ENCODE assay signal across 9 cellular contexts in genomic region chr2:16625759-16626158, GRCh38. TPM values are rescaled to one million over a fixed set of nuclear protein-coding genes. Genes with fewer than 3 reads are reported as not detected.
A peak's percentile ranks its signal among the peaks of the same experiment; 100 is the strongest.
DNase-seq lines count a peak whose midpoint lies in the region; ATAC-seq and FAIRE-seq lines count a peak whose summit lies in the region.
"Had no signal": no experiment of that assay in that cellular context is flagged by ENCODE, and none has a peak within 500 bp of the region (broad histone marks: within the 10 kb centered on the region; RNA-seq: fewer than 3 reads in every experiment).

No MANE protein-coding gene starts in this region.

- H3K9ac ChIP-seq in trophoblast cell (ENCODE audit: low read length): no peak overlapping the region

- no peak overlapping the region for H3K27ac ChIP-seq in trophoblast cell (ENCODE audit: low read depth, low read length)
- no peak overlapping the region for H3K27ac ChIP-seq in effector memory CD4-positive, alpha-beta T cell (ENCODE audit: insufficient read depth, low read length, poor library complexity, severe bottlenecking)

- peak overlapping the region; percentile 28 for H3K18ac ChIP-seq in trophoblast cell (ENCODE audit: low read length)

- H2AFZ ChIP-seq in trophoblast cell (ENCODE audit: insufficient read depth, low read length, poor library complexity): no peak overlapping the region

- H3K4ac ChIP-seq in trophoblast cell (ENCODE audit: low read depth, low read length): no peak overlapping the region

- H3K79me1 ChIP-seq in trophoblast cell (ENCODE audit: low read length): peaks cover 21% of the 10 kb centered on the region

- no peak overlapping the region for H3K14ac ChIP-seq in trophoblast cell (ENCODE audit: low read length)

- WGBS in trophoblast cell (ENCODE audit: extremely low coverage, insufficient coverage, insufficient read length): no CpG with 5 or more reads among the region's 2 CpGs

- no peak overlapping the region for H2BK5ac ChIP-seq in trophoblast cell (ENCODE audit: low read depth, low read length, poor library complexity)

- FAIRE-seq in RCC 7860 (lab: Jason Lieb, UNC): peak; percentile 91

- peaks cover 17 to 22% of the 10 kb centered on the region in 2 experiments for H3K4me1 ChIP-seq in trophoblast cell (ENCODE audit: control insufficient read depth in 1 of 2, insufficient read depth in 2 of 2, low read length in 2 of 2)
- H3K4me1 ChIP-seq in effector memory CD4-positive, alpha-beta T cell (ENCODE audit: control insufficient read depth, insufficient read depth, low read length, poor library complexity, severe bottlenecking): peaks cover 3% of the 10 kb centered on the region

- no peak overlapping the region for H3K4me2 ChIP-seq in trophoblast cell (ENCODE audit: low read length)

- H3K27me3 ChIP-seq in trophoblast cell (ENCODE audit: insufficient read depth, low read length): no peaks in the 10 kb centered on the region
- H3K27me3 ChIP-seq in effector memory CD4-positive, alpha-beta T cell (replicated peaks; ENCODE audit: control insufficient read depth, insufficient read depth, low read length, poor library complexity, severe bottlenecking): no peaks in the 10 kb centered on the region

- no peak overlapping the region for H2AK5ac ChIP-seq in trophoblast cell (ENCODE audit: low read length)

- peaks cover 3% of the 10 kb centered on the region for H3K79me2 ChIP-seq in trophoblast cell (ENCODE audit: control insufficient read depth, insufficient read depth, low read length, poor library complexity)

- H4K12ac ChIP-seq in trophoblast cell (ENCODE audit: low read depth, low read length): no peak overlapping the region

- H3K36me3 ChIP-seq in trophoblast cell (ENCODE audit: control insufficient read depth in 1 of 2, insufficient read depth in 2 of 2, low read length in 2 of 2): peaks cover 0 to 5% of the 10 kb centered on the region in 2 experiments
- no peaks in the 10 kb centered on the region for H3K36me3 ChIP-seq in effector memory CD4-positive, alpha-beta T cell (ENCODE audit: control insufficient read depth, insufficient read depth, low read length)

- H3K4me3 ChIP-seq in trophoblast cell (ENCODE audit: low read depth, low read length): no peak overlapping the region
- no peak overlapping the region for H3K4me3 ChIP-seq in effector memory CD4-positive, alpha-beta T cell (ENCODE audit: insufficient read depth, low read depth, low read length, poor library complexity, severe bottlenecking)

- no peak overlapping the region for H3K23ac ChIP-seq in trophoblast cell (ENCODE audit: low read length)

- peak overlapping the region; percentile 14 for H2BK120ac ChIP-seq in trophoblast cell (ENCODE audit: insufficient read depth, low read length, poor library complexity)

- H4K91ac ChIP-seq in trophoblast cell (ENCODE audit: low read depth, low read length): peak overlapping the region; percentile 49

- peak overlapping the region; percentile 11 for H2BK12ac ChIP-seq in trophoblast cell (ENCODE audit: low read length)

- DNase-seq in RCC 7860 (ENCODE audit: low spot score): peak; percentile 58
- no peak for DNase-seq in trophoblast cell
- no peak for DNase-seq in activated CD8-positive, alpha-beta memory T cell treated with anti-CD3 and anti-CD28 coated beads, Interleukin-2, amount 50 U/mL, for 48 hours
- no peak for DNase-seq in NCI-H2107 (lab: John Stamatoyannopoulos, UW)
- DNase-seq in effector memory CD4-positive, alpha-beta T cell: no peak
- DNase-seq: NCI-H524 had no signal

- no peak overlapping the region for H4K8ac ChIP-seq in trophoblast cell (ENCODE audit: low read depth, low read length)

- no peaks in the 10 kb centered on the region for H3K9me3 ChIP-seq in trophoblast cell (ENCODE audit: insufficient read depth, low read depth, low read length)
- no peaks in the 10 kb centered on the region for H3K9me3 ChIP-seq in effector memory CD4-positive, alpha-beta T cell (ENCODE audit: control insufficient read depth, low read length)

- ATAC-seq in GM18867 (IDR thresholded peaks at IDR 0.05; ENCODE audit: unreplicated experiment) (peak; percentile 68), HG02798 (IDR thresholded peaks at IDR 0.05; ENCODE audit: poor library complexity, unreplicated experiment) (peak; percentile 49), GM19023 (IDR thresholded peaks at IDR 0.05; ENCODE audit: unreplicated experiment) (no peak)

RNA-seq across cellular contexts. Expression of gene CYRIA, which starts 39.9 kb away (rescaled TPM):
- polyA plus RNA-seq in trophoblast cell (2013): 98.2 and 109 TPM in 2 replicates
